Comparison of ENCODE assay signal across 2 cellular contexts in the genomic region with DNA sequence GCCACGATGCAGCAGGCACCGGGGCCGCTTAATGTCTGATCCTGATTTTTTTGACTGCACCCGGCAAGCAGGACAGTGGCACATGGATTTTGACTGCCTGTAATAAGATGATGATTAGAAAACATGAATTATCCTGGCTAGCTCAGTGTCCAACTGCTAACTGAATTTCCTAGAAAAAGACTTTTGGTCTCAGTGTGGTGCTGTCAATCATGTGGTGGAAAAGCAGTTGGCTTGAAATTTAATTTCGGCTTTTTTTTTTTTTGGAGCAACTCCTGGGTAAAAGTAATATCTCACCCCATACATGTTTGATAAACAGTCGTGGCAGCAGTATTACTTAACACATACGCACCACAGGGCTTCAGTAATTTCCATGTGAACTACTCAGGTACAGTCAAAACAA.
TF ChIP-seq lines count a peak whose summit lies in the region.

No MANE protein-coding gene starts in this region.

TF ChIP-seq in GM23338, 12 proteins besides CTCF, POLR2A, EP300 and RAD21:
- TF ChIP-seq, protein P1, sequence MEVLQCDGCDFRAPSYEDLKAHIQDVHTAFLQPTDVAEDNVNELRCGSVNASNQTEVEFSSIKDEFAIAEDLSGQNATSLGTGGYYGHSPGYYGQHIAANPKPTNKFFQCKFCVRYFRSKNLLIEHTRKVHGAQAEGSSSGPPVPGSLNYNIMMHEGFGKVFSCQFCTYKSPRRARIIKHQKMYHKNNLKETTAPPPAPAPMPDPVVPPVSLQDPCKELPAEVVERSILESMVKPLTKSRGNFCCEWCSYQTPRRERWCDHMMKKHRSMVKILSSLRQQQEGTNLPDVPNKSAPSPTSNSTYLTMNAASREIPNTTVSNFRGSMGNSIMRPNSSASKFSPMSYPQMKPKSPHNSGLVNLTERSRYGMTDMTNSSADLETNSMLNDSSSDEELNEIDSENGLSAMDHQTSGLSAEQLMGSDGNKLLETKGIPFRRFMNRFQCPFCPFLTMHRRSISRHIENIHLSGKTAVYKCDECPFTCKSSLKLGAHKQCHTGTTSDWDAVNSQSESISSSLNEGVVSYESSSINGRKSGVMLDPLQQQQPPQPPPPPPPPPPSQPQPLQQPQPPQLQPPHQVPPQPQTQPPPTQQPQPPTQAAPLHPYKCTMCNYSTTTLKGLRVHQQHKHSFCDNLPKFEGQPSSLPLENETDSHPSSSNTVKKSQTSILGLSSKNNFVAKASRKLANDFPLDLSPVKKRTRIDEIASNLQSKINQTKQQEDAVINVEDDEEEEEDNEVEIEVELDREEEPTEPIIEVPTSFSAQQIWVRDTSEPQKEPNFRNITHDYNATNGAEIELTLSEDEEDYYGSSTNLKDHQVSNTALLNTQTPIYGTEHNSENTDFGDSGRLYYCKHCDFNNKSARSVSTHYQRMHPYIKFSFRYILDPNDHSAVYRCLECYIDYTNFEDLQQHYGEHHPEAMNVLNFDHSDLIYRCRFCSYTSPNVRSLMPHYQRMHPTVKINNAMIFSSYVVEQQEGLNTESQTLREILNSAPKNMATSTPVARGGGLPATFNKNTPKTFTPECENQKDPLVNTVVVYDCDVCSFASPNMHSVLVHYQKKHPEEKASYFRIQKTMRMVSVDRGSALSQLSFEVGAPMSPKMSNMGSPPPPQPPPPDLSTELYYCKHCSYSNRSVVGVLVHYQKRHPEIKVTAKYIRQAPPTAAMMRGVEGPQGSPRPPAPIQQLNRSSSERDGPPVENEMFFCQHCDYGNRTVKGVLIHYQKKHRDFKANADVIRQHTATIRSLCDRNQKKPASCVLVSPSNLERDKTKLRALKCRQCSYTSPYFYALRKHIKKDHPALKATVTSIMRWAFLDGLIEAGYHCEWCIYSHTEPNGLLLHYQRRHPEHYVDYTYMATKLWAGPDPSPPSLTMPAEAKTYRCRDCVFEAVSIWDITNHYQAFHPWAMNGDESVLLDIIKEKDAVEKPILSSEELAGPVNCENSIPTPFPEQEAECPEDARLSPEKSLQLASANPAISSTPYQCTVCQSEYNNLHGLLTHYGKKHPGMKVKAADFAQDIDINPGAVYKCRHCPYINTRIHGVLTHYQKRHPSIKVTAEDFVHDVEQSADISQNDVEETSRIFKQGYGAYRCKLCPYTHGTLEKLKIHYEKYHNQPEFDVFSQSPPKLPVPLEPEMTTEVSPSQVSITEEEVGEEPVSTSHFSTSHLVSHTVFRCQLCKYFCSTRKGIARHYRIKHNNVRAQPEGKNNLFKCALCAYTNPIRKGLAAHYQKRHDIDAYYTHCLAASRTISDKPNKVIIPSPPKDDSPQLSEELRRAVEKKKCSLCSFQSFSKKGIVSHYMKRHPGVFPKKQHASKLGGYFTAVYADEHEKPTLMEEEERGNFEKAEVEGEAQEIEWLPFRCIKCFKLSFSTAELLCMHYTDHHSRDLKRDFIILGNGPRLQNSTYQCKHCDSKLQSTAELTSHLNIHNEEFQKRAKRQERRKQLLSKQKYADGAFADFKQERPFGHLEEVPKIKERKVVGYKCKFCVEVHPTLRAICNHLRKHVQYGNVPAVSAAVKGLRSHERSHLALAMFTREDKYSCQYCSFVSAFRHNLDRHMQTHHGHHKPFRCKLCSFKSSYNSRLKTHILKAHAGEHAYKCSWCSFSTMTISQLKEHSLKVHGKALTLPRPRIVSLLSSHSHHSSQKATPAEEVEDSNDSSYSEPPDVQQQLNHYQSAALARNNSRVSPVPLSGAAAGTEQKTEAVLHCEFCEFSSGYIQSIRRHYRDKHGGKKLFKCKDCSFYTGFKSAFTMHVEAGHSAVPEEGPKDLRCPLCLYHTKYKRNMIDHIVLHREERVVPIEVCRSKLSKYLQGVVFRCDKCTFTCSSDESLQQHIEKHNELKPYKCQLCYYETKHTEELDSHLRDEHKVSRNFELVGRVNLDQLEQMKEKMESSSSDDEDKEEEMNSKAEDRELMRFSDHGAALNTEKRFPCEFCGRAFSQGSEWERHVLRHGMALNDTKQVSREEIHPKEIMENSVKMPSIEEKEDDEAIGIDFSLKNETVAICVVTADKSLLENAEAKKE (CRISPR knock-in tag; IDR thresholded peaks at IDR 0.05), result no peak
- no peak for TF ChIP-seq ZNF331 (CRISPR knock-in tag; IDR thresholded peaks at IDR 0.05; ENCODE audit: low read depth)
TF ChIP-seq in GM23338: peak in this region for 0.

TF ChIP-seq in H1, 55 proteins besides CTCF, POLR2A, EP300 and RAD21 (continued from another document):
- TF ChIP-seq, protein P2, sequence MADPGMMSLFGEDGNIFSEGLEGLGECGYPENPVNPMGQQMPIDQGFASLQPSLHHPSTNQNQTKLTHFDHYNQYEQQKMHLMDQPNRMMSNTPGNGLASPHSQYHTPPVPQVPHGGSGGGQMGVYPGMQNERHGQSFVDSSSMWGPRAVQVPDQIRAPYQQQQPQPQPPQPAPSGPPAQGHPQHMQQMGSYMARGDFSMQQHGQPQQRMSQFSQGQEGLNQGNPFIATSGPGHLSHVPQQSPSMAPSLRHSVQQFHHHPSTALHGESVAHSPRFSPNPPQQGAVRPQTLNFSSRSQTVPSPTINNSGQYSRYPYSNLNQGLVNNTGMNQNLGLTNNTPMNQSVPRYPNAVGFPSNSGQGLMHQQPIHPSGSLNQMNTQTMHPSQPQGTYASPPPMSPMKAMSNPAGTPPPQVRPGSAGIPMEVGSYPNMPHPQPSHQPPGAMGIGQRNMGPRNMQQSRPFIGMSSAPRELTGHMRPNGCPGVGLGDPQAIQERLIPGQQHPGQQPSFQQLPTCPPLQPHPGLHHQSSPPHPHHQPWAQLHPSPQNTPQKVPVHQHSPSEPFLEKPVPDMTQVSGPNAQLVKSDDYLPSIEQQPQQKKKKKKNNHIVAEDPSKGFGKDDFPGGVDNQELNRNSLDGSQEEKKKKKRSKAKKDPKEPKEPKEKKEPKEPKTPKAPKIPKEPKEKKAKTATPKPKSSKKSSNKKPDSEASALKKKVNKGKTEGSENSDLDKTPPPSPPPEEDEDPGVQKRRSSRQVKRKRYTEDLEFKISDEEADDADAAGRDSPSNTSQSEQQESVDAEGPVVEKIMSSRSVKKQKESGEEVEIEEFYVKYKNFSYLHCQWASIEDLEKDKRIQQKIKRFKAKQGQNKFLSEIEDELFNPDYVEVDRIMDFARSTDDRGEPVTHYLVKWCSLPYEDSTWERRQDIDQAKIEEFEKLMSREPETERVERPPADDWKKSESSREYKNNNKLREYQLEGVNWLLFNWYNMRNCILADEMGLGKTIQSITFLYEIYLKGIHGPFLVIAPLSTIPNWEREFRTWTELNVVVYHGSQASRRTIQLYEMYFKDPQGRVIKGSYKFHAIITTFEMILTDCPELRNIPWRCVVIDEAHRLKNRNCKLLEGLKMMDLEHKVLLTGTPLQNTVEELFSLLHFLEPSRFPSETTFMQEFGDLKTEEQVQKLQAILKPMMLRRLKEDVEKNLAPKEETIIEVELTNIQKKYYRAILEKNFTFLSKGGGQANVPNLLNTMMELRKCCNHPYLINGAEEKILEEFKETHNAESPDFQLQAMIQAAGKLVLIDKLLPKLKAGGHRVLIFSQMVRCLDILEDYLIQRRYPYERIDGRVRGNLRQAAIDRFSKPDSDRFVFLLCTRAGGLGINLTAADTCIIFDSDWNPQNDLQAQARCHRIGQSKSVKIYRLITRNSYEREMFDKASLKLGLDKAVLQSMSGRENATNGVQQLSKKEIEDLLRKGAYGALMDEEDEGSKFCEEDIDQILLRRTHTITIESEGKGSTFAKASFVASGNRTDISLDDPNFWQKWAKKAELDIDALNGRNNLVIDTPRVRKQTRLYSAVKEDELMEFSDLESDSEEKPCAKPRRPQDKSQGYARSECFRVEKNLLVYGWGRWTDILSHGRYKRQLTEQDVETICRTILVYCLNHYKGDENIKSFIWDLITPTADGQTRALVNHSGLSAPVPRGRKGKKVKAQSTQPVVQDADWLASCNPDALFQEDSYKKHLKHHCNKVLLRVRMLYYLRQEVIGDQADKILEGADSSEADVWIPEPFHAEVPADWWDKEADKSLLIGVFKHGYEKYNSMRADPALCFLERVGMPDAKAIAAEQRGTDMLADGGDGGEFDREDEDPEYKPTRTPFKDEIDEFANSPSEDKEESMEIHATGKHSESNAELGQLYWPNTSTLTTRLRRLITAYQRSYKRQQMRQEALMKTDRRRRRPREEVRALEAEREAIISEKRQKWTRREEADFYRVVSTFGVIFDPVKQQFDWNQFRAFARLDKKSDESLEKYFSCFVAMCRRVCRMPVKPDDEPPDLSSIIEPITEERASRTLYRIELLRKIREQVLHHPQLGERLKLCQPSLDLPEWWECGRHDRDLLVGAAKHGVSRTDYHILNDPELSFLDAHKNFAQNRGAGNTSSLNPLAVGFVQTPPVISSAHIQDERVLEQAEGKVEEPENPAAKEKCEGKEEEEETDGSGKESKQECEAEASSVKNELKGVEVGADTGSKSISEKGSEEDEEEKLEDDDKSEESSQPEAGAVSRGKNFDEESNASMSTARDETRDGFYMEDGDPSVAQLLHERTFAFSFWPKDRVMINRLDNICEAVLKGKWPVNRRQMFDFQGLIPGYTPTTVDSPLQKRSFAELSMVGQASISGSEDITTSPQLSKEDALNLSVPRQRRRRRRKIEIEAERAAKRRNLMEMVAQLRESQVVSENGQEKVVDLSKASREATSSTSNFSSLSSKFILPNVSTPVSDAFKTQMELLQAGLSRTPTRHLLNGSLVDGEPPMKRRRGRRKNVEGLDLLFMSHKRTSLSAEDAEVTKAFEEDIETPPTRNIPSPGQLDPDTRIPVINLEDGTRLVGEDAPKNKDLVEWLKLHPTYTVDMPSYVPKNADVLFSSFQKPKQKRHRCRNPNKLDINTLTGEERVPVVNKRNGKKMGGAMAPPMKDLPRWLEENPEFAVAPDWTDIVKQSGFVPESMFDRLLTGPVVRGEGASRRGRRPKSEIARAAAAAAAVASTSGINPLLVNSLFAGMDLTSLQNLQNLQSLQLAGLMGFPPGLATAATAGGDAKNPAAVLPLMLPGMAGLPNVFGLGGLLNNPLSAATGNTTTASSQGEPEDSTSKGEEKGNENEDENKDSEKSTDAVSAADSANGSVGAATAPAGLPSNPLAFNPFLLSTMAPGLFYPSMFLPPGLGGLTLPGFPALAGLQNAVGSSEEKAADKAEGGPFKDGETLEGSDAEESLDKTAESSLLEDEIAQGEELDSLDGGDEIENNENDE (IDR thresholded peaks at IDR 0.05; ENCODE audit: insufficient replicate concordance, low read length), result no peak
- no peak for TF ChIP-seq NRF1 (IDR thresholded peaks at IDR 0.05; ENCODE audit: low read depth, low read length)
- no peak for TF ChIP-seq HDAC2 (IDR thresholded peaks at IDR 0.05; ENCODE audit: borderline replicate concordance in 1 of 2, low read depth in 2 of 2, low read length in 2 of 2)
- no peak for TF ChIP-seq MAFK (IDR thresholded peaks at IDR 0.05; ENCODE audit: low read depth, low read length)
- TF ChIP-seq PHF8 (conservative IDR thresholded peaks at IDR 0.05; ENCODE audit: low read depth, low read length), result no peak
- no peak for TF ChIP-seq RNF2 (IDR thresholded peaks at IDR 0.05; ENCODE audit: borderline replicate concordance, low read depth, low read length, missing control alignments, poor library complexity, severe bottlenecking)
- no peak for TF ChIP-seq HDAC6 (IDR thresholded peaks at IDR 0.05; ENCODE audit: low read depth, low read length)
